ENCODE assay signal across 13 cellular contexts in genomic region chr18:8140841-8141501, GRCh38.
DNase-seq lines count a peak whose midpoint lies in the region; ATAC-seq and TF ChIP-seq lines count a peak whose summit lies in the region.
"Had no signal": no experiment of that assay in that cellular context is flagged by ENCODE, and none has a peak within 500 bp of the region (broad histone marks: within the 10 kb centered on the region; RNA-seq: fewer than 3 reads in every experiment).

No MANE protein-coding gene starts in this region.

- peak; percentile 29 for DNase-seq in Daoy (ENCODE audit: low read depth)
- no peak for DNase-seq in RWPE2 (ENCODE audit: low spot score)
- DNase-seq in fibroblast of the aortic adventitia (ENCODE audit: low read depth), result peak; percentile 18
- DNase-seq in prostate gland (ENCODE audit: low spot score), result no peak
- no peak for DNase-seq in NCI-H1092 (lab: John Stamatoyannopoulos, UW)
- DNase-seq in mesenteric fat pad (ENCODE audit: low spot score), result no peak
- no peak for DNase-seq in effector memory CD4-positive, alpha-beta T cell
- DNase-seq: activated T-cell treated with anti-CD3 and anti-CD28 coated beads for 4 hours; NCI-H2107; stimulated activated CD4-positive, alpha-beta T cell treated with anti-CD3 and anti-CD28 coated beads, Interleukin-4, amount 100 ng/mL, for 4 hours had no signal

- peaks cover 19% of the 10 kb centered on the region for H3K4me1 ChIP-seq in RWPE2 (ENCODE audit: insufficient read depth, poor library complexity, severe bottlenecking)
- no peaks in the 10 kb centered on the region for H3K4me1 ChIP-seq in prostate gland (replicated peaks)
- H3K4me1 ChIP-seq in effector memory CD4-positive, alpha-beta T cell (ENCODE audit: control insufficient read depth, insufficient read depth, low read length, poor library complexity, severe bottlenecking), result no peaks in the 10 kb centered on the region

- TF ChIP-seq CTCF in RWPE2 (IDR thresholded peaks at IDR 0.05; ENCODE audit: poor library complexity, severe bottlenecking), result no peak
- TF ChIP-seq CTCF in fibroblast of the aortic adventitia (IDR thresholded peaks at IDR 0.05; ENCODE audit: insufficient read depth, low read length), result no peak
- TF ChIP-seq CTCF in prostate gland (IDR thresholded peaks at IDR 0.05), result no peak

- H3K27ac ChIP-seq in RWPE2 (ENCODE audit: poor library complexity, severe bottlenecking), result no peak overlapping the region
- H3K27ac ChIP-seq in prostate gland, result peak overlapping the region; percentile 26 to 49
- H3K27ac ChIP-seq in effector memory CD4-positive, alpha-beta T cell (ENCODE audit: insufficient read depth, low read length, poor library complexity, severe bottlenecking), result no peak overlapping the region
- H3K27ac ChIP-seq: neutrophil, thoracic aorta had no signal

- TF ChIP-seq POLR2A in prostate gland (IDR thresholded peaks at IDR 0.05), result no peak

- 56% methylated on average over 8 of the region's 8 CpGs for WGBS in prostate gland

- ATAC-seq in RWPE2 (ENCODE audit: low read depth) (peak; percentile 94), GM21528 (IDR thresholded peaks at IDR 0.05; ENCODE audit: low FRiP score, unreplicated experiment) (no peak)

- H3K4me3 ChIP-seq in RWPE2 (ENCODE audit: severe bottlenecking) (no peak overlapping the region), fibroblast of the aortic adventitia (ENCODE audit: low read depth, low read length) (no peak overlapping the region), prostate gland (no peak overlapping the region)
- no peak overlapping the region for H3K4me3 ChIP-seq in effector memory CD4-positive, alpha-beta T cell (ENCODE audit: insufficient read depth, low read depth, low read length, poor library complexity, severe bottlenecking)
- H3K4me3 ChIP-seq: thoracic aorta had no signal

- H3K27me3 ChIP-seq in RWPE2 (ENCODE audit: insufficient read depth, poor library complexity, severe bottlenecking), result no peaks in the 10 kb centered on the region
- no peaks in the 10 kb centered on the region for H3K27me3 ChIP-seq in prostate gland (replicated peaks; ENCODE audit: insufficient read depth)
- H3K27me3 ChIP-seq in effector memory CD4-positive, alpha-beta T cell (replicated peaks; ENCODE audit: control insufficient read depth, insufficient read depth, low read length, poor library complexity, severe bottlenecking), result no peaks in the 10 kb centered on the region
- H3K27me3 ChIP-seq: neutrophil had no signal

- intact Hi-C loops in prostate gland (cut with DNase I), result no loop called here

- H3K9me3 ChIP-seq in RWPE2 (ENCODE audit: severe bottlenecking) (no peaks in the 10 kb centered on the region), prostate gland (no peaks in the 10 kb centered on the region)
- peaks cover 3% of the 10 kb centered on the region for H3K9me3 ChIP-seq in effector memory CD4-positive, alpha-beta T cell (ENCODE audit: control insufficient read depth, low read length)
- H3K9me3 ChIP-seq: neutrophil, thoracic aorta had no signal

- peaks cover 5% of the 10 kb centered on the region; the same call in 1 of the 2 replicates for H3K36me3 ChIP-seq in RWPE2 (ENCODE audit: low read depth)
- no peaks in the 10 kb centered on the region for H3K36me3 ChIP-seq in prostate gland
- H3K36me3 ChIP-seq in effector memory CD4-positive, alpha-beta T cell (ENCODE audit: control insufficient read depth, insufficient read depth, low read length), result no peaks in the 10 kb centered on the region
- H3K36me3 ChIP-seq: neutrophil, thoracic aorta had no signal

Comparison
In these comparisons a context has a peak if more than half of its experiments do, and no peak if none do; other contexts are left out.
1. DNase-seq: peak in Daoy (single experiment) and fibroblast of the aortic adventitia (single experiment); none in RWPE2 (single experiment), prostate gland (single experiment), NCI-H1092 (single experiment), mesenteric fat pad (single experiment) and effector memory CD4-positive, alpha-beta T cell (0 of 3).
2. H3K27ac ChIP-seq: peak in prostate gland (2 of 2); none in RWPE2 (single experiment) and effector memory CD4-positive, alpha-beta T cell (single experiment).